In genomic region chr18:26655614-26656400, GRCh38 we compare ENCODE assay signal across 8 cellular contexts.
A peak's percentile ranks its signal among the peaks of the same experiment; 100 is the strongest.
DNase-seq lines count a peak whose midpoint lies in the region; ATAC-seq and TF ChIP-seq lines count a peak whose summit lies in the region.

No MANE protein-coding gene starts in this region.

- H3K27me3 Mint-ChIP-seq in GM23338 (ENCODE audit: insufficient read depth, low read depth, poor library complexity) = peaks cover 17% of the 10 kb centered on the region
- H3K27me3 Mint-ChIP-seq in stimulated activated memory B cell treated with anti-CD40 and anti-IgM and Interleukin-4, amounts not matched to agents 10 μg/mL and 1 μg/mL and 100 μg/mL, for 72 hours = peaks cover 78% of the 10 kb centered on the region

- DNase-seq in AG09309 (ENCODE audit: low read depth) (no peak), GM23338 (ENCODE audit: low spot score) (peak; percentile 86), NCI-H526 treated with DMSO at 0.1 percent for 48 hours (lab: John Stamatoyannopoulos, UW) (peak; percentile 68), caudate nucleus (lab: John Stamatoyannopoulos, UW) (peak in 49 of 61 donors; percentile 22 to 85 (median 65)), kidney epithelial cell (ENCODE audit: low read depth) (no peak), activated gamma-delta T cell treated with Interleukin-2 at 50 U/mL for 16 hours (no peak)
- no peak for DNase-seq in stimulated activated CD8-positive, alpha-beta memory T cell treated with anti-CD3 and anti-CD28 coated beads, Interleukin-4, amount 100 ng/mL, for 48 hours

- no peaks in the 10 kb centered on the region for H3K9me2 ChIP-seq in GM23338 (ENCODE audit: insufficient read depth)

- peak overlapping the region; percentile 90 for H3K4me2 ChIP-seq in GM23338

- peaks cover 51% of the 10 kb centered on the region for H3K27me3 ChIP-seq in GM23338 (ENCODE audit: insufficient read depth)
- peaks cover 6% of the 10 kb centered on the region for H3K27me3 ChIP-seq in kidney epithelial cell (ENCODE audit: control insufficient read depth, insufficient read depth, low read length)

- H3K4me3 Mint-ChIP-seq in GM23338 = peak overlapping the region; percentile 82
- H3K4me3 Mint-ChIP-seq in stimulated activated memory B cell treated with anti-CD40 and anti-IgM and Interleukin-4, amounts not matched to agents 10 μg/mL and 1 μg/mL and 100 μg/mL, for 72 hours = peak overlapping the region; percentile 53

- H3K36me3 Mint-ChIP-seq in GM23338 (ENCODE audit: low read depth) = no peaks in the 10 kb centered on the region; the same call in 2 of the 3 replicates
- no peaks in the 10 kb centered on the region for H3K36me3 Mint-ChIP-seq in stimulated activated memory B cell treated with anti-CD40 and anti-IgM and Interleukin-4, amounts not matched to agents 10 μg/mL and 1 μg/mL and 100 μg/mL, for 72 hours

- no peaks in the 10 kb centered on the region for H3K36me3 ChIP-seq in GM23338 (ENCODE audit: insufficient read depth)
- no peaks in the 10 kb centered on the region for H3K36me3 ChIP-seq in kidney epithelial cell (ENCODE audit: control insufficient read depth, insufficient read depth, low read length)

- peaks cover 39% of the 10 kb centered on the region for H3K4me1 ChIP-seq in GM23338 (ENCODE audit: insufficient read depth)

- no peak overlapping the region for H3K27ac Mint-ChIP-seq in GM23338
- H3K27ac Mint-ChIP-seq in stimulated activated memory B cell treated with anti-CD40 and anti-IgM and Interleukin-4, amounts not matched to agents 10 μg/mL and 1 μg/mL and 100 μg/mL, for 72 hours = no peak overlapping the region

- ATAC-seq in GM23338 = peak; percentile 83
- ATAC-seq in stimulated activated memory B cell treated with anti-CD40 and anti-IgM and Interleukin-4, amounts not matched to agents 10 μg/mL and 1 μg/mL and 100 μg/mL, for 72 hours = no peak

- TF ChIP-seq CTCF in AG09309 (IDR thresholded peaks at IDR 0.05; ENCODE audit: control insufficient read depth, insufficient read depth, low read depth, low read length, missing control alignments) (peak; percentile 17), GM23338 (conservative IDR thresholded peaks at IDR 0.05; ENCODE audit: low read depth in 2 of 2) (no peak), kidney epithelial cell (IDR thresholded peaks at IDR 0.05; ENCODE audit: insufficient read depth, low read length, poor library complexity, severe bottlenecking) (peak; percentile 16)

- H3K4me3 ChIP-seq in AG09309 (ENCODE audit: control insufficient read depth, low read depth, low read length) = peak overlapping the region; percentile 53
- peak overlapping the region; percentile 65 for H3K4me3 ChIP-seq in GM23338
- peak overlapping the region; percentile 82 for H3K4me3 ChIP-seq in kidney epithelial cell (ENCODE audit: low read depth, low read length)

- H3K4me1 Mint-ChIP-seq in GM23338 = peaks cover 56% of the 10 kb centered on the region
- peaks cover 8% of the 10 kb centered on the region for H3K4me1 Mint-ChIP-seq in stimulated activated memory B cell treated with anti-CD40 and anti-IgM and Interleukin-4, amounts not matched to agents 10 μg/mL and 1 μg/mL and 100 μg/mL, for 72 hours

- H3K79me2 ChIP-seq in GM23338 (replicated peaks; ENCODE audit: insufficient read depth) = no peaks in the 10 kb centered on the region

- H4K20me1 ChIP-seq in GM23338 (replicated peaks; ENCODE audit: insufficient read depth) = no peaks in the 10 kb centered on the region

- H2AFZ ChIP-seq in GM23338 = peak overlapping the region; percentile 91

- H3F3A ChIP-seq in GM23338 (replicated peaks; ENCODE audit: low read depth) = 0 out of 2 replicates have a peak, but pooled peaks cover 5% of the 10 kb centered on the region

- peak overlapping the region; percentile 82; the same call in 1 of the 2 replicates for H3K27ac ChIP-seq in GM23338 (ENCODE audit: low read depth)
- peak overlapping the region; percentile 82 for H3K27ac ChIP-seq in caudate nucleus (ENCODE audit: low read depth, low read length)

- H3K9me3 Mint-ChIP-seq in GM23338 = no peaks in the 10 kb centered on the region; the same call in 2 of the 3 replicates
- no peaks in the 10 kb centered on the region for H3K9me3 Mint-ChIP-seq in stimulated activated memory B cell treated with anti-CD40 and anti-IgM and Interleukin-4, amounts not matched to agents 10 μg/mL and 1 μg/mL and 100 μg/mL, for 72 hours

TF ChIP-seq in GM23338, 12 proteins besides CTCF, POLR2A, EP300 and RAD21:
- TF ChIP-seq, protein P1, sequence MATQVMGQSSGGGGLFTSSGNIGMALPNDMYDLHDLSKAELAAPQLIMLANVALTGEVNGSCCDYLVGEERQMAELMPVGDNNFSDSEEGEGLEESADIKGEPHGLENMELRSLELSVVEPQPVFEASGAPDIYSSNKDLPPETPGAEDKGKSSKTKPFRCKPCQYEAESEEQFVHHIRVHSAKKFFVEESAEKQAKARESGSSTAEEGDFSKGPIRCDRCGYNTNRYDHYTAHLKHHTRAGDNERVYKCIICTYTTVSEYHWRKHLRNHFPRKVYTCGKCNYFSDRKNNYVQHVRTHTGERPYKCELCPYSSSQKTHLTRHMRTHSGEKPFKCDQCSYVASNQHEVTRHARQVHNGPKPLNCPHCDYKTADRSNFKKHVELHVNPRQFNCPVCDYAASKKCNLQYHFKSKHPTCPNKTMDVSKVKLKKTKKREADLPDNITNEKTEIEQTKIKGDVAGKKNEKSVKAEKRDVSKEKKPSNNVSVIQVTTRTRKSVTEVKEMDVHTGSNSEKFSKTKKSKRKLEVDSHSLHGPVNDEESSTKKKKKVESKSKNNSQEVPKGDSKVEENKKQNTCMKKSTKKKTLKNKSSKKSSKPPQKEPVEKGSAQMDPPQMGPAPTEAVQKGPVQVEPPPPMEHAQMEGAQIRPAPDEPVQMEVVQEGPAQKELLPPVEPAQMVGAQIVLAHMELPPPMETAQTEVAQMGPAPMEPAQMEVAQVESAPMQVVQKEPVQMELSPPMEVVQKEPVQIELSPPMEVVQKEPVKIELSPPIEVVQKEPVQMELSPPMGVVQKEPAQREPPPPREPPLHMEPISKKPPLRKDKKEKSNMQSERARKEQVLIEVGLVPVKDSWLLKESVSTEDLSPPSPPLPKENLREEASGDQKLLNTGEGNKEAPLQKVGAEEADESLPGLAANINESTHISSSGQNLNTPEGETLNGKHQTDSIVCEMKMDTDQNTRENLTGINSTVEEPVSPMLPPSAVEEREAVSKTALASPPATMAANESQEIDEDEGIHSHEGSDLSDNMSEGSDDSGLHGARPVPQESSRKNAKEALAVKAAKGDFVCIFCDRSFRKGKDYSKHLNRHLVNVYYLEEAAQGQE (IDR thresholded peaks at IDR 0.05; ENCODE audit: unreplicated experiment) = no peak
- TF ChIP-seq EZH2 (IDR thresholded peaks at IDR 0.05; ENCODE audit: low read depth, unreplicated experiment) (peak; percentile 48), ETS1 (IDR thresholded peaks at IDR 0.05) (no peak), POLR2AphosphoS5 (IDR thresholded peaks at IDR 0.05; ENCODE audit: low read depth) (peak; percentile 31; the same call in 1 of the 2 replicates)

Comparison
In these comparisons a context has a peak if more than half of its experiments do, and no peak if none do; other contexts are left out.
1. DNase-seq: peak in GM23338 (single experiment), NCI-H526 treated with DMSO at 0.1 percent for 48 hours (single experiment) and caudate nucleus (49 of 61); none in AG09309 (single experiment), kidney epithelial cell (single experiment), stimulated activated CD8-positive, alpha-beta memory T cell treated with anti-CD3 and anti-CD28 coated beads, Interleukin-4, amount 100 ng/mL, for 48 hours (single experiment) and activated gamma-delta T cell treated with Interleukin-2 at 50 U/mL for 16 hours (single experiment).
2. CTCF ChIP-seq: peak in AG09309 (single experiment) and kidney epithelial cell (single experiment); none in GM23338 (0 of 2).
3. Peak in every context shown above with its lines, with median percentiles within 50 percentile points of each other: H3K4me3 ChIP-seq.